8 cellular contexts compared by ENCODE assay signal in genomic region chr9:107283621-107284616, GRCh38. TPM values are rescaled to one million over a fixed set of nuclear protein-coding genes. Genes with fewer than 3 reads are reported as not detected.
DNase-seq lines count a peak whose midpoint lies in the region; ATAC-seq and TF ChIP-seq lines count a peak whose summit lies in the region.

No MANE protein-coding gene starts in this region.

- peak overlapping the region; percentile 91 for H3K9ac ChIP-seq in mucosa of stomach (ENCODE audit: low read length)

- peak overlapping the region; percentile 89 for H3K4me3 Mint-ChIP-seq in CD8-positive, alpha-beta T cell

- H3K27me3 ChIP-seq in CD8-positive, alpha-beta T cell (ENCODE audit: insufficient read depth, low read length): no peaks in the 10 kb centered on the region
- H3K27me3 ChIP-seq in mucosa of stomach (ENCODE audit: control insufficient read depth, insufficient read depth, low read length): no peaks in the 10 kb centered on the region

- peaks cover 45% of the 10 kb centered on the region for H3K4me1 ChIP-seq in CD8-positive, alpha-beta T cell (ENCODE audit: insufficient read depth, low read length)
- H3K4me1 ChIP-seq in mucosa of stomach (ENCODE audit: control insufficient read depth, insufficient read depth, low read length): peaks cover 26% of the 10 kb centered on the region

- H3K9me3 Mint-ChIP-seq in CD8-positive, alpha-beta T cell: no peaks in the 10 kb centered on the region

- H3K36me3 ChIP-seq in CD8-positive, alpha-beta T cell (ENCODE audit: insufficient read depth, low read length): no peaks in the 10 kb centered on the region
- no peaks in the 10 kb centered on the region for H3K36me3 ChIP-seq in mucosa of stomach (ENCODE audit: control insufficient read depth, insufficient read depth, low read length)

- POLR2A ChIA-PET in CD8-positive, alpha-beta T cell (lab: Charles Lee): interaction anchor here (0.8 to 1.6 kb wide), 10 partner anchors 9 to 57 kb away, joined by 3 to 7 read pairs (median 4); no protein-coding TSS in a partner anchor

- H3K9me3 ChIP-seq in CD8-positive, alpha-beta T cell (ENCODE audit: low read length): no peaks in the 10 kb centered on the region
- no peaks in the 10 kb centered on the region for H3K9me3 ChIP-seq in mucosa of stomach (ENCODE audit: control insufficient read depth, low read length)

- peak overlapping the region; percentile 69 for H3K4me3 ChIP-seq in CD8-positive, alpha-beta T cell (ENCODE audit: low read depth, low read length)
- peak overlapping the region; percentile 84 for H3K4me3 ChIP-seq in mucosa of stomach (ENCODE audit: low read length)

- DNase-seq in CD8-positive, alpha-beta T cell: peak; percentile 30 to 78 (median 57)
- DNase-seq in NOMO-1 treated with dmso at 0.1 percent for 144 hours (lab: John Stamatoyannopoulos, UW; ENCODE audit: unreplicated experiment) (peak; percentile 63), activated T-cell treated with anti-CD3 and anti-CD28 coated beads for 4 hours (peak; percentile 29), erythroblast (lab: John Stamatoyannopoulos, UW) (peak; percentile 82 to 85)
- peak; percentile 19 to 20 for DNase-seq in stimulated activated CD8-positive, alpha-beta memory T cell treated with anti-CD3 and anti-CD28 coated beads, Interleukin-7, amount 100 ng/mL, for 1 hour (ENCODE audit: low read depth in 2 of 2)

- peak overlapping the region; percentile 81 for H3K27ac ChIP-seq in CD8-positive, alpha-beta T cell (ENCODE audit: low read depth, low read length)

- H3K36me3 Mint-ChIP-seq in CD8-positive, alpha-beta T cell: peaks cover 8% of the 10 kb centered on the region

- TF ChIP-seq POLR2A in erythroblast (IDR thresholded peaks at IDR 0.05; ENCODE audit: low read length): no peak

- H3K4me1 Mint-ChIP-seq in CD8-positive, alpha-beta T cell (ENCODE audit: low read depth): peaks cover 50% of the 10 kb centered on the region

- no peak for TF ChIP-seq CTCF in CD8-positive, alpha-beta T cell (IDR thresholded peaks at IDR 0.05)

- H3K27ac Mint-ChIP-seq in CD8-positive, alpha-beta T cell: peak overlapping the region; percentile 94

- peak; percentile 24 for ATAC-seq in CD8-positive, alpha-beta T cell
- ATAC-seq in GM19452 (IDR thresholded peaks at IDR 0.05; ENCODE audit: unreplicated experiment) (peak; percentile 46), HG03558 (IDR thresholded peaks at IDR 0.05; ENCODE audit: extremely low read depth, unreplicated experiment) (peak; percentile 15)

- intact Hi-C loops in CD8-positive, alpha-beta T cell (cut with DNase I, micrococcal nuclease): loop anchor here (1.0 to 10.0 kb wide), 8 partner anchors 15 to 1835 kb away; partner anchors contain the start of genes ABITRAM (in 2 of the 2), ELP1 (in 2 of the 2), TMEM38B (in 2 of the 2) and TMEM245 (in 1 of the 2)

- CTCF ChIA-PET in CD8-positive, alpha-beta T cell (lab: Charles Lee): interaction anchor here (1.0 to 1.4 kb wide), 3 partner anchors 15 to 57 kb away, joined by 3 to 5 read pairs (median 3); no protein-coding TSS in a partner anchor

- H3K27me3 Mint-ChIP-seq in CD8-positive, alpha-beta T cell (ENCODE audit: low read depth): no peaks in the 10 kb centered on the region

RNA-seq across cellular contexts. Expression of gene RAD23B, which starts 0.8 kb away (rescaled TPM):
- total RNA-seq in CD8-positive, alpha-beta T cell: 10 to 100 TPM; 82.9 to 91.0 TPM

Comparison
In these comparisons a context has a peak if more than half of its experiments do, and no peak if none do; other contexts are left out.
1. Peak in every context shown above with its lines: DNase-seq, ATAC-seq, H3K4me3 ChIP-seq and H3K27ac ChIP-seq.
2. DNase-seq: peak in every context shown above with its lines; median percentile 84 in erythroblast; 63 in NOMO-1 treated with dmso at 0.1 percent for 144 hours; 57 in CD8-positive, alpha-beta T cell; 29 in activated T-cell treated with anti-CD3 and anti-CD28 coated beads for 4 hours; 20 in stimulated activated CD8-positive, alpha-beta memory T cell treated with anti-CD3 and anti-CD28 coated beads, Interleukin-7, amount 100 ng/mL, for 1 hour.